In genomic region chr11:26490546-26490945, GRCh38 we compare ENCODE assay signal across 26 cellular contexts.
DNase-seq lines count a peak whose midpoint lies in the region; ATAC-seq, FAIRE-seq and TF ChIP-seq lines count a peak whose summit lies in the region.
"Had no signal": no experiment of that assay in that cellular context is flagged by ENCODE, and none has a peak within 500 bp of the region (broad histone marks: within the 10 kb centered on the region; RNA-seq: fewer than 3 reads in every experiment).

No MANE protein-coding gene starts in this region.

- no peak overlapping the region for H3K4me3 Mint-ChIP-seq in astrocyte (ENCODE audit: unreplicated experiment)
- H3K4me3 Mint-ChIP-seq: CD14-positive monocyte; CD4-positive, alpha-beta memory T cell; CD4-positive, CD25-positive, alpha-beta regulatory T cell; CD8-positive, alpha-beta memory T cell had no signal

- no peaks in the 10 kb centered on the region for H3K9me3 ChIP-seq in astrocyte (ENCODE audit: insufficient read depth, low read depth, low read length)
- H3K9me3 ChIP-seq: BE2C, BLaER1 had no signal

- DNase-seq in astrocyte (ENCODE audit: low read depth): peak; percentile 4
- peak; percentile 5 for DNase-seq in astrocyte of the spinal cord (ENCODE audit: low read depth, low spot score)
- peak; percentile 12 for DNase-seq in fibroblast of the aortic adventitia (ENCODE audit: low read depth)
- DNase-seq in OCI-M1 (lab: John Stamatoyannopoulos, UW): no peak
- DNase-seq in activated CD8-positive, alpha-beta memory T cell treated with anti-CD3 and anti-CD28 coated beads for 24 hours: no peak
- DNase-seq in kidney glomerular epithelial cell (lab: John Stamatoyannopoulos, UW): no peak
- DNase-seq: 8988T; ACHN; BE2C; C1 segment of cervical spinal cord; CD4-positive, alpha-beta memory T cell; CD4-positive, CD25-positive, alpha-beta regulatory T cell; CD8-positive, alpha-beta memory T cell; COR-L47; DMS 273 treated with DMSO at 0.1 percent for 48 hours; DMS153; DMS53; DMS79; DND-41; EL; GDM1 had no signal

- H3K36me3 Mint-ChIP-seq in astrocyte (ENCODE audit: low read depth, unreplicated experiment): no peaks in the 10 kb centered on the region
- H3K36me3 Mint-ChIP-seq: CD14-positive monocyte; CD4-positive, alpha-beta memory T cell; CD4-positive, CD25-positive, alpha-beta regulatory T cell; CD8-positive, alpha-beta memory T cell had no signal

- H3K4me3 ChIP-seq in astrocyte (ENCODE audit: insufficient read depth, low read depth, low read length) (no peak overlapping the region), astrocyte of the spinal cord (ENCODE audit: low read depth, low read length) (no peak overlapping the region), fibroblast of the aortic adventitia (ENCODE audit: low read depth, low read length) (no peak overlapping the region)
- H3K4me3 ChIP-seq: BLaER1, GM12878 had no signal

- H3K4me1 Mint-ChIP-seq in astrocyte (ENCODE audit: low read depth, unreplicated experiment): no peaks in the 10 kb centered on the region
- H3K4me1 Mint-ChIP-seq: CD14-positive monocyte; CD4-positive, alpha-beta memory T cell; CD4-positive, CD25-positive, alpha-beta regulatory T cell; CD8-positive, alpha-beta memory T cell had no signal

- no peak for ATAC-seq in GM18502 (IDR thresholded peaks at IDR 0.05; ENCODE audit: poor library complexity, unreplicated experiment)
- ATAC-seq: GM12878 had no signal

- FAIRE-seq in astrocyte (lab: Jason Lieb, UNC): no peak
- FAIRE-seq: A204.1, GM12878 had no signal

- H3K27me3 ChIP-seq in astrocyte (ENCODE audit: insufficient read depth, low read length): no peaks in the 10 kb centered on the region
- H3K27me3 ChIP-seq: BE2C, BLaER1 had no signal

- no peaks in the 10 kb centered on the region for H3K27me3 Mint-ChIP-seq in astrocyte (ENCODE audit: low read depth, unreplicated experiment)
- H3K27me3 Mint-ChIP-seq: CD4-positive, alpha-beta memory T cell; CD4-positive, CD25-positive, alpha-beta regulatory T cell; CD8-positive, alpha-beta memory T cell had no signal

- H3K9ac ChIP-seq in astrocyte (ENCODE audit: low read length): no peak overlapping the region
- H3K9ac ChIP-seq: BLaER1 had no signal

- H3K9me3 Mint-ChIP-seq in astrocyte (ENCODE audit: unreplicated experiment): peaks cover 2% of the 10 kb centered on the region

- no peaks in the 10 kb centered on the region for H3K4me1 ChIP-seq in astrocyte (ENCODE audit: insufficient read depth, low read length)
- H3K4me1 ChIP-seq: BE2C, BLaER1 had no signal

- no peak overlapping the region for H2AFZ ChIP-seq in astrocyte (ENCODE audit: low read depth, low read length)

- no peaks in the 10 kb centered on the region for H4K20me1 ChIP-seq in astrocyte (ENCODE audit: insufficient read depth, low read length)
- H4K20me1 ChIP-seq: BLaER1 had no signal

- H3K27ac Mint-ChIP-seq in astrocyte (ENCODE audit: unreplicated experiment): no peak overlapping the region
- H3K27ac Mint-ChIP-seq: CD14-positive monocyte; CD4-positive, alpha-beta memory T cell; CD4-positive, CD25-positive, alpha-beta regulatory T cell; CD8-positive, alpha-beta memory T cell had no signal

- in situ Hi-C loops in astrocyte of the spinal cord (cut with HindIII; ENCODE audit: low sequenced_read_pairs): no loop called here

- TF ChIP-seq CTCF in astrocyte (IDR thresholded peaks at IDR 0.05; ENCODE audit: insufficient read depth, low read depth, low read length): no peak
- no peak for TF ChIP-seq CTCF in astrocyte of the spinal cord (IDR thresholded peaks at IDR 0.05; ENCODE audit: low read depth, low read length)
- TF ChIP-seq CTCF in fibroblast of the aortic adventitia (IDR thresholded peaks at IDR 0.05; ENCODE audit: insufficient read depth, low read length): no peak

- H3K79me2 ChIP-seq in astrocyte (ENCODE audit: insufficient read depth, low read length): no peaks in the 10 kb centered on the region

- H3K36me3 ChIP-seq in astrocyte (ENCODE audit: insufficient read depth, low read length): no peaks in the 10 kb centered on the region
- H3K36me3 ChIP-seq: BE2C, BLaER1 had no signal

- no peak overlapping the region for H3K27ac ChIP-seq in astrocyte (ENCODE audit: low read depth, low read length)
- H3K27ac ChIP-seq: BLaER1 had no signal

- no peak overlapping the region for H3K4me2 ChIP-seq in astrocyte (ENCODE audit: low read length)
- H3K4me2 ChIP-seq: BLaER1 had no signal

Comparison
In these comparisons a context has a peak if more than half of its experiments do, and no peak if none do; other contexts are left out.
1. DNase-seq: peak in astrocyte (single experiment), astrocyte of the spinal cord (single experiment) and fibroblast of the aortic adventitia (single experiment); none in OCI-M1 (single experiment), activated CD8-positive, alpha-beta memory T cell treated with anti-CD3 and anti-CD28 coated beads for 24 hours (single experiment) and kidney glomerular epithelial cell (single experiment).